ENCODE assay signal across 1 cellular context in the genomic region with DNA sequence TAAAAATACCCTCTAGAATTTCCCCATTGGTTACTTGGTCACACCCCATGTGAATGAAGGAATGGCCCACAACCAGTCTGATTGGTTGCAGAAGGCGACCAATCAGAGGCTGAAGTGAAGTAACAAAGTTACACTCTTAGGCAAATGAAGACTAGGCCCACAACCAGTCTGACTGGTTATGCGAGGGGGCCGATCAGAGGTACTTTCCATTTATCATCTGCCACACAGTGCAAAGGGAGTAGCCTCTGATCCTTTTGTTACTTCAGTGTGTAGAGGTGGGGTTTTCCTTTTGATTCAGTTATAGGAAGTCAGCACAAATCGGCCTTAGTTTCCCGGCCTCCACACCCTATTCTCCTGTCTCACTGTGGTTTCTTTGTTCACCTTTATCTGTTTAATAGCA.
TF ChIP-seq lines count a peak whose summit lies in the region.

No MANE protein-coding gene starts in this region.

TF ChIP-seq in GM23338, 12 proteins besides CTCF, POLR2A, EP300 and RAD21 (continued from another document):
- TF ChIP-seq, protein P1, sequence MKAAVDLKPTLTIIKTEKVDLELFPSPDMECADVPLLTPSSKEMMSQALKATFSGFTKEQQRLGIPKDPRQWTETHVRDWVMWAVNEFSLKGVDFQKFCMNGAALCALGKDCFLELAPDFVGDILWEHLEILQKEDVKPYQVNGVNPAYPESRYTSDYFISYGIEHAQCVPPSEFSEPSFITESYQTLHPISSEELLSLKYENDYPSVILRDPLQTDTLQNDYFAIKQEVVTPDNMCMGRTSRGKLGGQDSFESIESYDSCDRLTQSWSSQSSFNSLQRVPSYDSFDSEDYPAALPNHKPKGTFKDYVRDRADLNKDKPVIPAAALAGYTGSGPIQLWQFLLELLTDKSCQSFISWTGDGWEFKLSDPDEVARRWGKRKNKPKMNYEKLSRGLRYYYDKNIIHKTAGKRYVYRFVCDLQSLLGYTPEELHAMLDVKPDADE (IDR thresholded peaks at IDR 0.05) = no peak
- no peak for TF ChIP-seq JUNB (IDR thresholded peaks at IDR 0.05; ENCODE audit: unreplicated experiment)
